19 cellular contexts compared by ENCODE assay signal in genomic region chr4:156765277-156765676, GRCh38.
DNase-seq lines count a peak whose midpoint lies in the region; ATAC-seq, FAIRE-seq and TF ChIP-seq lines count a peak whose summit lies in the region.
"Had no signal": no experiment of that assay in that cellular context is flagged by ENCODE, and none has a peak within 500 bp of the region (broad histone marks: within the 10 kb centered on the region; RNA-seq: fewer than 3 reads in every experiment).

No MANE protein-coding gene starts in this region.

- intact Hi-C loops in IMR-90 (cut with micrococcal nuclease) (no loop called here), testis (cut with DNase I; ENCODE audit: low total_unique reads) (no loop called here)

- no peaks in the 10 kb centered on the region for H3K27me3 Mint-ChIP-seq in astrocyte (ENCODE audit: low read depth, unreplicated experiment)
- H3K27me3 Mint-ChIP-seq: CD8-positive, alpha-beta memory T cell had no signal

- no peak for FAIRE-seq in astrocyte (lab: Jason Lieb, UNC)
- peak; percentile 13 for FAIRE-seq in keratinocyte (lab: Jason Lieb, UNC)
- FAIRE-seq: H1 had no signal

- H3K4me2 ChIP-seq in IMR-90 (ENCODE audit: low read depth, low read length) = no peak overlapping the region
- no peak overlapping the region for H3K4me2 ChIP-seq in astrocyte (ENCODE audit: low read length)
- H3K4me2 ChIP-seq in keratinocyte (ENCODE audit: control insufficient read depth, extremely low read depth, insufficient read depth, low read depth, low read length) = no peak overlapping the region
- H3K4me2 ChIP-seq in osteoblast (ENCODE audit: insufficient read depth, low read length) = no peak overlapping the region
- no peak overlapping the region for H3K4me2 ChIP-seq in smooth muscle cell

- peak overlapping the region; percentile 59; the same call in 1 of the 2 replicates for H4K5ac ChIP-seq in IMR-90 (ENCODE audit: low read depth, low read length)

- H3K23ac ChIP-seq in IMR-90 (ENCODE audit: low read depth, low read length) = peak overlapping the region; percentile 31; the same call in 1 of the 2 replicates

- H3K4ac ChIP-seq in IMR-90 (ENCODE audit: low read depth, low read length) = no peak overlapping the region

- BruUV-seq in IMR-90 (replicated peaks; lab: Mats Ljungman, UMichigan) = no TSS peak

- no peak for TF ChIP-seq RAD21 in IMR-90 (IDR thresholded peaks at IDR 0.05; ENCODE audit: low read length)

- H3K4me3 Mint-ChIP-seq in astrocyte (ENCODE audit: unreplicated experiment) = no peak overlapping the region
- H3K4me3 Mint-ChIP-seq: CD8-positive, alpha-beta memory T cell had no signal

- no peaks in the 10 kb centered on the region for H3K9me3 ChIP-seq in IMR-90 (ENCODE audit: control insufficient read depth, insufficient read depth, low read length)
- H3K9me3 ChIP-seq in astrocyte (ENCODE audit: insufficient read depth, low read depth, low read length) = no peaks in the 10 kb centered on the region
- H3K9me3 ChIP-seq in keratinocyte (ENCODE audit: control insufficient read depth, low read depth, low read length) = no peaks in the 10 kb centered on the region
- no peaks in the 10 kb centered on the region for H3K9me3 ChIP-seq in osteoblast (ENCODE audit: low read depth, low read length)
- no peaks in the 10 kb centered on the region for H3K9me3 ChIP-seq in testis
- no peaks in the 10 kb centered on the region for H3K9me3 ChIP-seq in smooth muscle cell (replicated peaks; ENCODE audit: low read depth)

- no peak overlapping the region for H4K91ac ChIP-seq in IMR-90 (ENCODE audit: insufficient read depth, low read depth, low read length)

- H2AFZ ChIP-seq in IMR-90 (replicated peaks; ENCODE audit: low read length, poor library complexity) (no peak overlapping the region), astrocyte (ENCODE audit: low read depth, low read length) (no peak overlapping the region), keratinocyte (ENCODE audit: control insufficient read depth, low read length) (no peak overlapping the region), osteoblast (ENCODE audit: low read length) (no peak overlapping the region), smooth muscle cell (ENCODE audit: low read depth) (no peak overlapping the region)

- H2BK20ac ChIP-seq in IMR-90 (ENCODE audit: low read depth, low read length) = peak overlapping the region; percentile 75

- H3K9ac ChIP-seq in IMR-90 (ENCODE audit: low read depth, low read length) (no peak overlapping the region), astrocyte (ENCODE audit: low read length) (no peak overlapping the region), keratinocyte (ENCODE audit: control insufficient read depth, extremely low read depth, insufficient read depth, low read length) (no peak overlapping the region), smooth muscle cell (ENCODE audit: low read depth) (no peak overlapping the region)

- H3K9me1 ChIP-seq in IMR-90 (ENCODE audit: insufficient read depth, low read length) = peaks cover 5% of the 10 kb centered on the region
- H3K9me1 ChIP-seq in keratinocyte (ENCODE audit: control insufficient read depth, extremely low read depth, insufficient read depth, low read length) = no peaks in the 10 kb centered on the region

- H4K8ac ChIP-seq in IMR-90 (ENCODE audit: low read depth in 2 of 2, low read length in 2 of 2) = peak overlapping the region in 1 of 2 experiments; percentile 66; a peak in 1 of 4 replicates

- CTCF ChIA-PET in IMR-90 (lab: Yijun Ruan, JAX) = no interaction called here

- POLR2A ChIA-PET in IMR-90 (lab: Charles Lee; ENCODE audit: unreplicated experiment) = no interaction called here

- no peak overlapping the region for H3K56ac ChIP-seq in IMR-90 (ENCODE audit: extremely low read depth, insufficient read depth, low read length)

- no peak overlapping the region for H2AK9ac ChIP-seq in IMR-90 (replicated peaks; ENCODE audit: low read depth, low read length, poor library complexity)

- TF ChIP-seq CTCF in IMR-90 (conservative IDR thresholded peaks at IDR 0.05; ENCODE audit: low read depth, low read length) = no peak
- TF ChIP-seq CTCF in astrocyte (IDR thresholded peaks at IDR 0.05; ENCODE audit: insufficient read depth, low read depth, low read length) = no peak
- no peak for TF ChIP-seq CTCF in keratinocyte (optimal IDR thresholded peaks at IDR 0.05 in 1 of 3, IDR thresholded peaks at IDR 0.05 in 1 of 3, conservative IDR thresholded peaks at IDR 0.05 in 1 of 3; ENCODE audit: extremely low read depth in 1 of 3, insufficient read depth in 2 of 3, low read length in 3 of 3)
- TF ChIP-seq CTCF in osteoblast (IDR thresholded peaks at IDR 0.05; ENCODE audit: extremely low read depth, low read depth, low read length) = no peak
- no peak for TF ChIP-seq CTCF in testis (IDR thresholded peaks at IDR 0.05)
- no peak for TF ChIP-seq CTCF in smooth muscle cell (IDR thresholded peaks at IDR 0.05; ENCODE audit: borderline replicate concordance, insufficient read depth, poor library complexity, severe bottlenecking)

- 67% methylated on average over 1 of the region's 3 CpGs; no CpG with 5 or more reads in 1 of the 2 experiments for WGBS in IMR-90 (ENCODE audit: extremely low coverage in 2 of 2, insufficient read length in 1 of 2), 2 experiments
- 34 to 45% methylated on average over 3 of the region's 3 CpGs for WGBS in testis, 2 donors
- 71% methylated on average over 3 of the region's 3 CpGs for WGBS in smooth muscle cell (ENCODE audit: low lambda C conversion rate)

- H3K4me1 ChIP-seq in IMR-90 (ENCODE audit: control insufficient read depth, insufficient read depth, low read length) (peaks cover 4% of the 10 kb centered on the region), astrocyte (ENCODE audit: insufficient read depth, low read length) (peaks cover 17% of the 10 kb centered on the region), keratinocyte (ENCODE audit: control insufficient read depth, extremely low read depth, insufficient read depth, low read length) (peaks cover 9% of the 10 kb centered on the region), osteoblast (ENCODE audit: insufficient read depth, low read length) (peaks cover 34% of the 10 kb centered on the region), testis (peaks cover 7% of the 10 kb centered on the region), smooth muscle cell (ENCODE audit: low read depth) (peaks cover 7% of the 10 kb centered on the region)

- H2AK5ac ChIP-seq in IMR-90 (ENCODE audit: low read depth, low read length) = no peak overlapping the region

- peak overlapping the region; percentile 47; the same call in 2 of the 3 replicates for H2BK15ac ChIP-seq in IMR-90 (ENCODE audit: low read depth, low read length)

- peaks cover 3 to 15% of the 10 kb centered on the region in 2 experiments; a peak in 3 of 4 replicates for H3K79me1 ChIP-seq in IMR-90 (ENCODE audit: low read depth in 1 of 2, low read length in 2 of 2)

- peak overlapping the region; percentile 85; the same call in 1 of the 2 replicates for H3K18ac ChIP-seq in IMR-90 (ENCODE audit: low read depth, low read length)

- ATAC-seq in IMR-90 (ENCODE audit: low read depth) (no peak), HG03097 (IDR thresholded peaks at IDR 0.05; ENCODE audit: low FRiP score, unreplicated experiment) (no peak)

- H3K4me3 ChIP-seq in IMR-90 (ENCODE audit: insufficient read depth, low read depth, low read length) = no peak overlapping the region
- H3K4me3 ChIP-seq in astrocyte (ENCODE audit: insufficient read depth, low read depth, low read length) = no peak overlapping the region
- H3K4me3 ChIP-seq in keratinocyte (ENCODE audit: control insufficient read depth in 2 of 3, extremely low read depth in 1 of 3, insufficient read depth in 2 of 3, low read depth in 1 of 3, low read length in 3 of 3) = no peak overlapping the region
- no peak overlapping the region for H3K4me3 ChIP-seq in osteoblast (ENCODE audit: insufficient read depth, low read length)
- H3K4me3 ChIP-seq in testis = no peak overlapping the region
- no peak overlapping the region for H3K4me3 ChIP-seq in smooth muscle cell

- H3K27ac ChIP-seq in IMR-90 (ENCODE audit: insufficient read depth, low read length) (no peak overlapping the region), astrocyte (ENCODE audit: low read depth, low read length) (peak overlapping the region; percentile 30), keratinocyte (ENCODE audit: control insufficient read depth, insufficient read depth, low read length) (no peak overlapping the region), osteoblast (ENCODE audit: low read depth, low read length) (peak overlapping the region; percentile 38), testis (peak overlapping the region in 1 of 2 donors; percentile 33), smooth muscle cell (ENCODE audit: low read depth) (no peak overlapping the region)

- H3F3A ChIP-seq in smooth muscle cell (ENCODE audit: low read depth) = no peaks in the 10 kb centered on the region

- H3K79me2 ChIP-seq in astrocyte (ENCODE audit: insufficient read depth, low read length) (no peaks in the 10 kb centered on the region), keratinocyte (ENCODE audit: control insufficient read depth, insufficient read depth, low read length) (peaks cover 1% of the 10 kb centered on the region), osteoblast (ENCODE audit: insufficient read depth, low read length) (peaks cover 17% of the 10 kb centered on the region), smooth muscle cell (ENCODE audit: low read depth) (no peaks in the 10 kb centered on the region)

- H2BK120ac ChIP-seq in IMR-90 (ENCODE audit: low read depth, low read length) = peak overlapping the region; percentile 50; the same call in 1 of the 2 replicates

- TF ChIP-seq POLR2A in IMR-90 (IDR thresholded peaks at IDR 0.05; ENCODE audit: low read depth, low read length) (no peak), testis (IDR thresholded peaks at IDR 0.05) (no peak)

- peaks cover 34% of the 10 kb centered on the region for H3K4me1 Mint-ChIP-seq in astrocyte (ENCODE audit: low read depth, unreplicated experiment)
- H3K4me1 Mint-ChIP-seq: CD8-positive, alpha-beta memory T cell had no signal

- H3K36me3 ChIP-seq in IMR-90 (ENCODE audit: control insufficient read depth, insufficient read depth, low read length) = peaks cover 3% of the 10 kb centered on the region
- peaks cover 29% of the 10 kb centered on the region for H3K36me3 ChIP-seq in astrocyte (ENCODE audit: insufficient read depth, low read length)
- peaks cover 4 to 6% of the 10 kb centered on the region in 2 experiments for H3K36me3 ChIP-seq in keratinocyte (ENCODE audit: control insufficient read depth in 2 of 2, extremely low read depth in 1 of 2, insufficient read depth in 2 of 2, low read length in 2 of 2)
- H3K36me3 ChIP-seq in osteoblast (ENCODE audit: insufficient read depth, low read length) = peaks cover 16% of the 10 kb centered on the region
- H3K36me3 ChIP-seq in testis (ENCODE audit: low read depth, missing control alignments) = no peaks in the 10 kb centered on the region
- peaks cover 7% of the 10 kb centered on the region for H3K36me3 ChIP-seq in smooth muscle cell (ENCODE audit: low read depth)

- dilution Hi-C loops in IMR-90 (cut with HindIII; ENCODE audit: low sequenced_read_pairs, unreplicated experiment) (no loop called here), keratinocyte (cut with MboI; ENCODE audit: extremely low pct_ligation_motif_present, low sequenced_read_pairs) (no loop called here)

- H3K14ac ChIP-seq in IMR-90 (replicated peaks; ENCODE audit: low read depth, low read length) = peak overlapping the region; percentile 45; the same call in 1 of the 2 replicates

- in situ Hi-C loops in IMR-90 (cut with MboI; ENCODE audit: low sequenced_read_pairs) = loop anchor here (25.0 kb wide), 1 partner anchor 803 kb away; the partner anchor contains the start of gene CTSO

- H3K27me3 ChIP-seq in IMR-90 (ENCODE audit: control insufficient read depth, insufficient read depth, low read length) (no peaks in the 10 kb centered on the region), astrocyte (ENCODE audit: insufficient read depth, low read length) (no peaks in the 10 kb centered on the region), keratinocyte (ENCODE audit: control insufficient read depth, extremely low read depth, insufficient read depth, low read length) (no peaks in the 10 kb centered on the region), osteoblast (ENCODE audit: insufficient read depth, low read length) (no peaks in the 10 kb centered on the region), testis (no peaks in the 10 kb centered on the region), smooth muscle cell (ENCODE audit: low read depth) (no peaks in the 10 kb centered on the region)

- H3K36me3 Mint-ChIP-seq in astrocyte (ENCODE audit: low read depth, unreplicated experiment) = peaks cover 26% of the 10 kb centered on the region
- H3K36me3 Mint-ChIP-seq: CD8-positive, alpha-beta memory T cell had no signal

- no peaks in the 10 kb centered on the region for H3K9me3 Mint-ChIP-seq in astrocyte (ENCODE audit: unreplicated experiment)

- H2BK5ac ChIP-seq in IMR-90 (ENCODE audit: low read depth, low read length, poor library complexity, severe bottlenecking) = peak overlapping the region; percentile 86

- H3K27ac Mint-ChIP-seq in astrocyte (ENCODE audit: unreplicated experiment) = no peak overlapping the region
- H3K27ac Mint-ChIP-seq: CD8-positive, alpha-beta memory T cell had no signal

- H4K20me1 ChIP-seq in IMR-90 (ENCODE audit: insufficient read depth, low read length) (no peaks in the 10 kb centered on the region), astrocyte (ENCODE audit: insufficient read depth, low read length) (no peaks in the 10 kb centered on the region), keratinocyte (ENCODE audit: control insufficient read depth, extremely low read depth, insufficient read depth, low read length) (no peaks in the 10 kb centered on the region), osteoblast (ENCODE audit: insufficient read depth, low read length) (no peaks in the 10 kb centered on the region), smooth muscle cell (ENCODE audit: low read depth) (no peaks in the 10 kb centered on the region)

- DNase-seq in IMR-90 = peak; percentile 28
- peak; percentile 52 for DNase-seq in astrocyte (ENCODE audit: low read depth)
- no peak for DNase-seq in keratinocyte (ENCODE audit: low read depth, low spot score)
- no peak for DNase-seq in osteoblast (ENCODE audit: insufficient read length, low spot score, missing footprints)
- no peak for DNase-seq in testis
- no peak for DNase-seq in HuH-7 (ENCODE audit: low spot score)
- no peak for DNase-seq in smooth muscle cell (lab: John Stamatoyannopoulos, UW; ENCODE audit: unreplicated experiment)
- DNase-seq: C1 segment of cervical spinal cord; CD8-positive, alpha-beta memory T cell; Karpas-422; MM.1S; NCI-H1092; NCI-H146; NCI-H2081; NCI-H748 treated with DMSO at 0.1 percent for 48 hours; OCI-M1; RPMI8226 had no signal

Comparison
In these comparisons a context has a peak if more than half of its experiments do, and no peak if none do; other contexts are left out.
1. DNase-seq: peak in IMR-90 (single experiment) and astrocyte (single experiment); none in keratinocyte (single experiment), osteoblast (single experiment), testis (single experiment), HuH-7 (single experiment) and smooth muscle cell (single experiment).
2. H3K27ac ChIP-seq: peak in astrocyte (single experiment) and osteoblast (single experiment); none in IMR-90 (single experiment), keratinocyte (single experiment) and smooth muscle cell (single experiment).